Comparison of ENCODE assay signal across 2 cellular contexts in genomic region chr5:17519508-17519907, GRCh38. TPM values are rescaled to one million over a fixed set of nuclear protein-coding genes. Genes with fewer than 3 reads are reported as not detected.
"Had no signal": no experiment of that assay in that cellular context is flagged by ENCODE, and none has a peak within 500 bp of the region (broad histone marks: within the 10 kb centered on the region; RNA-seq: fewer than 3 reads in every experiment).

No MANE protein-coding gene starts in this region.

RNA-seq across cellular contexts. Expression of gene TAF11L3, which starts 1.3 kb away (rescaled TPM):
- total RNA-seq: G401, GM12878 had no signal

RNA-seq across cellular contexts. Expression of gene TAF11L4, which starts 2.1 kb away (rescaled TPM):
- total RNA-seq: G401, GM12878 had no signal

RNA-seq across cellular contexts. Expression of gene TAF11L5, which starts 5.5 kb away (rescaled TPM):
- total RNA-seq: G401, GM12878 had no signal

RNA-seq across cellular contexts. Expression of gene TAF11L6, which starts 9.0 kb away (rescaled TPM):
- total RNA-seq: G401, GM12878 had no signal

RNA-seq across cellular contexts. Expression of gene TAF11L2, which starts 21.5 kb away (rescaled TPM):
- total RNA-seq: G401, GM12878 had no signal
